23 cellular contexts compared by ENCODE assay signal in the genomic region with DNA sequence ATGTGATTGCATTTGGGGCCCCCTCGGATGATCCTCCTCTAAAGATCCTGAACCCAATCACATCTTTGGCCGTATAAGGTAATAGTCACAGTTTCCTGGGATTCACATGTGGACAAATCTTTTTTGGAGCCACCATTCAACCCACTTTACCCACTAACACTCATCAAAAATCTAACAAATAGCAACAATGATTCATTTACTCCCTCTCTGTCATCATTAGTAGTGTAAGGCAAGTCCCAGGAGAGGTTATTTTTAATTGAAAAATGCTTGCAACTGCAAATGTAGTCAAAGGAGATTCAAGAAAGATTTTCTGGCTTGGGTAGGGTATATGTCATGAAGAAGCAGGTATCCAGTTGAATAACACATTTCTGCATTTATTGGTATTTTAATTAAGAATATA. TPM values are rescaled to one million over a fixed set of nuclear protein-coding genes. Genes with fewer than 3 reads are reported as not detected.
"Had no signal": no experiment of that assay in that cellular context is flagged by ENCODE, and none has a peak within 500 bp of the region (broad histone marks: within the 10 kb centered on the region; RNA-seq: fewer than 3 reads in every experiment).

No MANE protein-coding gene starts in this region.

- H3K36me3 Mint-ChIP-seq: naive B cell had no signal

- H3K4me3 ChIP-seq: colonic mucosa, dorsolateral prefrontal cortex, esophagus squamous epithelium, heart left ventricle, right lobe of liver, skin epidermis, tibial artery had no signal

- H3K4me3 Mint-ChIP-seq: activated naive CD8-positive, alpha-beta T cell treated with anti-CD3 and anti-CD28 coated beads, Interleukin-2, amount 10 ng/mL, durations not matched to agents 7 days and 5 days; effector memory CD8-positive, alpha-beta T cell; naive B cell; neural crest cell; stimulated activated naive CD8-positive, alpha-beta T cell treated with anti-CD3 and anti-CD28 coated beads, Interleukin-15, amount 100 ng/mL, for 72 hours had no signal

- H3K9me3 ChIP-seq: colonic mucosa, esophagus squamous epithelium, heart left ventricle, right lobe of liver, tibial artery had no signal

- H3K9me3 Mint-ChIP-seq: activated naive CD8-positive, alpha-beta T cell treated with anti-CD3 and anti-CD28 coated beads, Interleukin-2, amount 10 ng/mL, durations not matched to agents 7 days and 5 days; effector memory CD8-positive, alpha-beta T cell; naive B cell; neural crest cell had no signal

- H3K27ac Mint-ChIP-seq: activated naive CD8-positive, alpha-beta T cell treated with anti-CD3 and anti-CD28 coated beads, Interleukin-2, amount 10 ng/mL, durations not matched to agents 7 days and 5 days; effector memory CD8-positive, alpha-beta T cell; stimulated activated naive CD8-positive, alpha-beta T cell treated with anti-CD3 and anti-CD28 coated beads, Interleukin-15, amount 100 ng/mL, for 72 hours had no signal

- H3K4me1 Mint-ChIP-seq: neural crest cell had no signal

- H3K4me1 ChIP-seq: colonic mucosa, esophagus squamous epithelium, heart left ventricle, right lobe of liver, tibial artery had no signal

- H3K36me3 ChIP-seq: colonic mucosa, esophagus squamous epithelium, heart left ventricle, right lobe of liver, tibial artery, WERI-Rb-1 had no signal

- H3K27ac ChIP-seq: colonic mucosa, dorsolateral prefrontal cortex, esophagus squamous epithelium, heart left ventricle, right lobe of liver, skin epidermis, tibial artery, WERI-Rb-1 had no signal

- DNase-seq: activated CD4-positive, alpha-beta T cell treated with anti-CD3 and anti-CD28 coated beads, Interleukin-2, amount 50 U/mL, for 4 hours; activated CD4-positive, CD25-positive, alpha-beta regulatory T cell treated with anti-CD3 and anti-CD28 coated beads, Interleukin-2, amount 50 U/mL, for 72 hours; activated naive CD4-positive, alpha-beta T cell; activated naive CD8-positive, alpha-beta T cell treated with anti-CD3 and anti-CD28 coated beads, Interleukin-2, amount 10 ng/mL, durations not matched to agents 7 days and 5 days; amygdala; colonic mucosa; dorsolateral prefrontal cortex; effector memory CD8-positive, alpha-beta T cell; esophagus squamous epithelium; heart left ventricle; naive B cell; occipital lobe; posterior cingulate gyrus; right lobe of liver; stimulated activated CD4-positive, alpha-beta T cell treated with anti-CD3 and anti-CD28 coated beads, Interleukin-1b, Interleukin-23, amount 100 ng/mL, for 48 hours; stimulated activated naive CD8-positive, alpha-beta T cell treated with anti-CD3 and anti-CD28 coated beads, Interleukin-15, amount 100 ng/mL, for 72 hours; SW 1271; tibial artery; WERI-Rb-1 had no signal

- H3K27me3 ChIP-seq: colonic mucosa, dorsolateral prefrontal cortex, esophagus squamous epithelium, heart left ventricle, right lobe of liver had no signal

RNA-seq across cellular contexts. Expression of a gene that starts 9.9 kb away (rescaled TPM):
- total RNA-seq: fibroblast of villous mesenchyme, mesenteric fat pad, right lobe of liver had no signal
